28 cellular contexts compared by ENCODE assay signal in the genomic region with DNA sequence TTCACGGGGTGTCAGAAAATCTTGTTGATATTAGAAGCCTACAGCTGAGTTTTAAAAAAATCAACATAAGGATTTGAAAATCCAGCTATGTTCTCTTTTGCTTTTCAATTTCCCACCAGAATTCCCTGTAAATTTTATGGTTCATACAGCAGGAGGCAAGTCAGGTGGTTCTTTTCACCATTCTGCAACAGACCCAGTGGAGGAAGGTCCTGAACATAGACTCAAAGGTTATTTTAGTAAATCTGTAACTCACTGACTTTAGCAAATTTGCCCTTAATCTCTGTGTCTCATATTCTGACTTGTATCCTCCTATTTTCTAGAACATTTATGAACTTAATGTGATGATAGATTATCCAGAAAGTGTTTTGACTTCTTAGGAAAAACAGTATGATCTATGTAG.
"Had no signal": no experiment of that assay in that cellular context is flagged by ENCODE, and none has a peak within 500 bp of the region (broad histone marks: within the 10 kb centered on the region; RNA-seq: fewer than 3 reads in every experiment).

No MANE protein-coding gene starts in this region.

- H3K27ac ChIP-seq: colonic mucosa, foreskin keratinocyte, neutrophil, pancreas, psoas muscle, sigmoid colon, stomach, thyroid gland, upper lobe of left lung, vagina had no signal

- H3K27ac Mint-ChIP-seq: activated CD4-positive, alpha-beta memory T cell treated with anti-CD3 and anti-CD28 coated beads for 36 hours; activated CD4-positive, alpha-beta T cell treated with anti-CD3 and anti-CD28 coated beads, Interleukin-2, amount 10 ng/mL, durations not matched to agents 24 days and 14 days; activated naive CD4-positive, alpha-beta T cell treated with anti-CD3 and anti-CD28 coated beads, Interleukin-2, amount 10 ng/mL, durations not matched to agents 7 days and 5 days; naive B cell; nephron progenitor cell; stimulated activated naive B cell treated with anti-CD40 and anti-IgM and Interleukin-4, amounts not matched to agents 10 μg/mL and 1 μg/mL and 100 μg/mL, for 72 hours; T-helper 1 cell treated with Interleukin-12 subunit alpha and Interleukin-12 subunit beta and Interleukin-4 antibody, amounts not matched to agents 30 μg/mL and 1 μg/mL, for 36 hours had no signal

- H3K4me3 Mint-ChIP-seq: activated CD4-positive, alpha-beta memory T cell treated with anti-CD3 and anti-CD28 coated beads for 36 hours; activated CD4-positive, alpha-beta T cell treated with anti-CD3 and anti-CD28 coated beads, Interleukin-2, amount 10 ng/mL, durations not matched to agents 24 days and 14 days; activated naive CD4-positive, alpha-beta T cell treated with anti-CD3 and anti-CD28 coated beads, Interleukin-2, amount 10 ng/mL, durations not matched to agents 7 days and 5 days; central memory CD8-positive, alpha-beta T cell; naive B cell; nephron progenitor cell; stimulated activated naive B cell treated with anti-CD40 and anti-IgM and Interleukin-4, amounts not matched to agents 10 μg/mL and 1 μg/mL and 100 μg/mL, for 72 hours; T-helper 1 cell treated with Interleukin-12 subunit alpha and Interleukin-12 subunit beta and Interleukin-4 antibody, amounts not matched to agents 30 μg/mL and 1 μg/mL, for 36 hours had no signal

- H3K4me1 ChIP-seq: colonic mucosa, pancreas, psoas muscle, sigmoid colon, stomach, thyroid gland, upper lobe of left lung, vagina had no signal

- H3K9me3 Mint-ChIP-seq: activated CD4-positive, alpha-beta memory T cell treated with anti-CD3 and anti-CD28 coated beads for 36 hours; activated CD4-positive, alpha-beta T cell treated with anti-CD3 and anti-CD28 coated beads, Interleukin-2, amount 10 ng/mL, durations not matched to agents 24 days and 14 days; activated naive CD4-positive, alpha-beta T cell treated with anti-CD3 and anti-CD28 coated beads, Interleukin-2, amount 10 ng/mL, durations not matched to agents 7 days and 5 days; central memory CD8-positive, alpha-beta T cell; naive B cell; nephron progenitor cell; T-helper 1 cell treated with Interleukin-12 subunit alpha and Interleukin-12 subunit beta and Interleukin-4 antibody, amounts not matched to agents 30 μg/mL and 1 μg/mL, for 36 hours had no signal

- DNase-seq: activated CD4-positive, alpha-beta memory T cell treated with anti-CD3 and anti-CD28 coated beads for 36 hours; activated CD4-positive, alpha-beta T cell treated with anti-CD3 and anti-CD28 coated beads, Interleukin-2, amount 10 ng/mL, durations not matched to agents 24 days and 14 days; activated CD4-positive, CD25-positive, alpha-beta regulatory T cell treated with anti-CD3 and anti-CD28 coated beads, Interleukin-2, amount 50 U/mL, for 72 hours; activated CD8-positive, alpha-beta memory T cell treated with anti-CD3 and anti-CD28 coated beads, Interleukin-2, amount 50 U/mL, for 4 hours; activated gamma-delta T cell; activated naive CD4-positive, alpha-beta T cell treated with anti-CD3 and anti-CD28 coated beads, Interleukin-2, amount 10 ng/mL, durations not matched to agents 7 days and 5 days; activated T-cell treated with anti-CD3 and anti-CD28 coated beads, Interleukin-2, amount 50 U/mL, for 1 hour; colonic mucosa; effector memory CD4-positive, alpha-beta T cell; erythroblast; left ventricle myocardium superior; naive B cell; nephron progenitor cell; pancreas; psoas muscle; sigmoid colon; stimulated activated CD4-positive, alpha-beta T cell treated with anti-CD3 and anti-CD28 coated beads, Interleukin-15, amount 100 ng/mL, for 24 hours; stimulated activated CD4-positive, alpha-beta T cell treated with anti-CD3 and anti-CD28 coated beads, Interleukin-2, amount 100 ng/mL, for 24 hours; stimulated activated naive B cell treated with anti-CD40 and anti-IgM and Interleukin-4, amounts not matched to agents 10 μg/mL and 1 μg/mL and 100 μg/mL, for 72 hours; stomach; T-helper 9 cell; thyroid gland had no signal

- H3K27me3 Mint-ChIP-seq: activated CD4-positive, alpha-beta T cell treated with anti-CD3 and anti-CD28 coated beads, Interleukin-2, amount 10 ng/mL, durations not matched to agents 24 days and 14 days; activated naive CD4-positive, alpha-beta T cell treated with anti-CD3 and anti-CD28 coated beads, Interleukin-2, amount 10 ng/mL, durations not matched to agents 7 days and 5 days; central memory CD8-positive, alpha-beta T cell; naive B cell; stimulated activated naive B cell treated with anti-CD40 and anti-IgM and Interleukin-4, amounts not matched to agents 10 μg/mL and 1 μg/mL and 100 μg/mL, for 72 hours had no signal

- H3K36me3 ChIP-seq: colonic mucosa, neutrophil, pancreas, sigmoid colon, stomach, thyroid gland, upper lobe of left lung, vagina had no signal

- H3K4me1 Mint-ChIP-seq: activated CD4-positive, alpha-beta T cell treated with anti-CD3 and anti-CD28 coated beads, Interleukin-2, amount 10 ng/mL, durations not matched to agents 24 days and 14 days; activated naive CD4-positive, alpha-beta T cell treated with anti-CD3 and anti-CD28 coated beads, Interleukin-2, amount 10 ng/mL, durations not matched to agents 7 days and 5 days; central memory CD8-positive, alpha-beta T cell; naive B cell; stimulated activated naive B cell treated with anti-CD40 and anti-IgM and Interleukin-4, amounts not matched to agents 10 μg/mL and 1 μg/mL and 100 μg/mL, for 72 hours had no signal

- H3K27me3 ChIP-seq: colonic mucosa, foreskin keratinocyte, neutrophil, pancreas, sigmoid colon, stomach, thyroid gland, upper lobe of left lung, vagina had no signal

- H3K4me3 ChIP-seq: colonic mucosa, pancreas, psoas muscle, sigmoid colon, stomach, thyroid gland, upper lobe of left lung, vagina had no signal

- H3K36me3 Mint-ChIP-seq: activated CD4-positive, alpha-beta memory T cell treated with anti-CD3 and anti-CD28 coated beads for 36 hours; activated naive CD4-positive, alpha-beta T cell treated with anti-CD3 and anti-CD28 coated beads, Interleukin-2, amount 10 ng/mL, durations not matched to agents 7 days and 5 days; naive B cell; stimulated activated naive B cell treated with anti-CD40 and anti-IgM and Interleukin-4, amounts not matched to agents 10 μg/mL and 1 μg/mL and 100 μg/mL, for 72 hours had no signal

- ATAC-seq: left ventricle myocardium superior, psoas muscle had no signal

- H3K9me3 ChIP-seq: colonic mucosa, neutrophil, pancreas, psoas muscle, sigmoid colon, stomach, thyroid gland, upper lobe of left lung, vagina had no signal
